In the genomic region with DNA sequence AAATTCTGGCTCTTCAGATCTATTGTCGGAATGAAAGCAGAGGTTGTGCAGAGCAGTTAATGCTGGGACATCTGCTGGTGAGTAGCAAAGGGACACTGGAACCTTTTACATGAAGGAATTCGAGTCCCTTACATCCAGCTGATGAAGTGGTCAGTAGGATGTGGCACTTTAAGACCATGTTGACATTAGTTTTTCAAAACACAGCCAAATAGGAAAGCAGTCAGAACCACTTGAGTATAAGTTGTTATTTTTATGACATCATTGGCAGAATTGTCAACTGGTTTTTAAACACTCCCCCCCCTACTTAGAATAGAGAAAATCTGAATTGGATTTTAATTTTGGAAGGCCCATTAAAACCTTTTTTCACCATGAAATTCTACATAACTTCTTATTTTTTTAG, we compare ENCODE assay signal across 1 cellular context.
TF ChIP-seq lines count a peak whose summit lies in the region.

No MANE protein-coding gene starts in this region.

TF ChIP-seq in GM23338, 12 proteins besides CTCF, POLR2A, EP300 and RAD21 (continued from another document):
- TF ChIP-seq, protein P1, sequence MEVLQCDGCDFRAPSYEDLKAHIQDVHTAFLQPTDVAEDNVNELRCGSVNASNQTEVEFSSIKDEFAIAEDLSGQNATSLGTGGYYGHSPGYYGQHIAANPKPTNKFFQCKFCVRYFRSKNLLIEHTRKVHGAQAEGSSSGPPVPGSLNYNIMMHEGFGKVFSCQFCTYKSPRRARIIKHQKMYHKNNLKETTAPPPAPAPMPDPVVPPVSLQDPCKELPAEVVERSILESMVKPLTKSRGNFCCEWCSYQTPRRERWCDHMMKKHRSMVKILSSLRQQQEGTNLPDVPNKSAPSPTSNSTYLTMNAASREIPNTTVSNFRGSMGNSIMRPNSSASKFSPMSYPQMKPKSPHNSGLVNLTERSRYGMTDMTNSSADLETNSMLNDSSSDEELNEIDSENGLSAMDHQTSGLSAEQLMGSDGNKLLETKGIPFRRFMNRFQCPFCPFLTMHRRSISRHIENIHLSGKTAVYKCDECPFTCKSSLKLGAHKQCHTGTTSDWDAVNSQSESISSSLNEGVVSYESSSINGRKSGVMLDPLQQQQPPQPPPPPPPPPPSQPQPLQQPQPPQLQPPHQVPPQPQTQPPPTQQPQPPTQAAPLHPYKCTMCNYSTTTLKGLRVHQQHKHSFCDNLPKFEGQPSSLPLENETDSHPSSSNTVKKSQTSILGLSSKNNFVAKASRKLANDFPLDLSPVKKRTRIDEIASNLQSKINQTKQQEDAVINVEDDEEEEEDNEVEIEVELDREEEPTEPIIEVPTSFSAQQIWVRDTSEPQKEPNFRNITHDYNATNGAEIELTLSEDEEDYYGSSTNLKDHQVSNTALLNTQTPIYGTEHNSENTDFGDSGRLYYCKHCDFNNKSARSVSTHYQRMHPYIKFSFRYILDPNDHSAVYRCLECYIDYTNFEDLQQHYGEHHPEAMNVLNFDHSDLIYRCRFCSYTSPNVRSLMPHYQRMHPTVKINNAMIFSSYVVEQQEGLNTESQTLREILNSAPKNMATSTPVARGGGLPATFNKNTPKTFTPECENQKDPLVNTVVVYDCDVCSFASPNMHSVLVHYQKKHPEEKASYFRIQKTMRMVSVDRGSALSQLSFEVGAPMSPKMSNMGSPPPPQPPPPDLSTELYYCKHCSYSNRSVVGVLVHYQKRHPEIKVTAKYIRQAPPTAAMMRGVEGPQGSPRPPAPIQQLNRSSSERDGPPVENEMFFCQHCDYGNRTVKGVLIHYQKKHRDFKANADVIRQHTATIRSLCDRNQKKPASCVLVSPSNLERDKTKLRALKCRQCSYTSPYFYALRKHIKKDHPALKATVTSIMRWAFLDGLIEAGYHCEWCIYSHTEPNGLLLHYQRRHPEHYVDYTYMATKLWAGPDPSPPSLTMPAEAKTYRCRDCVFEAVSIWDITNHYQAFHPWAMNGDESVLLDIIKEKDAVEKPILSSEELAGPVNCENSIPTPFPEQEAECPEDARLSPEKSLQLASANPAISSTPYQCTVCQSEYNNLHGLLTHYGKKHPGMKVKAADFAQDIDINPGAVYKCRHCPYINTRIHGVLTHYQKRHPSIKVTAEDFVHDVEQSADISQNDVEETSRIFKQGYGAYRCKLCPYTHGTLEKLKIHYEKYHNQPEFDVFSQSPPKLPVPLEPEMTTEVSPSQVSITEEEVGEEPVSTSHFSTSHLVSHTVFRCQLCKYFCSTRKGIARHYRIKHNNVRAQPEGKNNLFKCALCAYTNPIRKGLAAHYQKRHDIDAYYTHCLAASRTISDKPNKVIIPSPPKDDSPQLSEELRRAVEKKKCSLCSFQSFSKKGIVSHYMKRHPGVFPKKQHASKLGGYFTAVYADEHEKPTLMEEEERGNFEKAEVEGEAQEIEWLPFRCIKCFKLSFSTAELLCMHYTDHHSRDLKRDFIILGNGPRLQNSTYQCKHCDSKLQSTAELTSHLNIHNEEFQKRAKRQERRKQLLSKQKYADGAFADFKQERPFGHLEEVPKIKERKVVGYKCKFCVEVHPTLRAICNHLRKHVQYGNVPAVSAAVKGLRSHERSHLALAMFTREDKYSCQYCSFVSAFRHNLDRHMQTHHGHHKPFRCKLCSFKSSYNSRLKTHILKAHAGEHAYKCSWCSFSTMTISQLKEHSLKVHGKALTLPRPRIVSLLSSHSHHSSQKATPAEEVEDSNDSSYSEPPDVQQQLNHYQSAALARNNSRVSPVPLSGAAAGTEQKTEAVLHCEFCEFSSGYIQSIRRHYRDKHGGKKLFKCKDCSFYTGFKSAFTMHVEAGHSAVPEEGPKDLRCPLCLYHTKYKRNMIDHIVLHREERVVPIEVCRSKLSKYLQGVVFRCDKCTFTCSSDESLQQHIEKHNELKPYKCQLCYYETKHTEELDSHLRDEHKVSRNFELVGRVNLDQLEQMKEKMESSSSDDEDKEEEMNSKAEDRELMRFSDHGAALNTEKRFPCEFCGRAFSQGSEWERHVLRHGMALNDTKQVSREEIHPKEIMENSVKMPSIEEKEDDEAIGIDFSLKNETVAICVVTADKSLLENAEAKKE (CRISPR knock-in tag; IDR thresholded peaks at IDR 0.05), result no peak
- TF ChIP-seq STAT1 (IDR thresholded peaks at IDR 0.05; ENCODE audit: unreplicated experiment) (no peak), ZNF331 (CRISPR knock-in tag; IDR thresholded peaks at IDR 0.05; ENCODE audit: low read depth) (no peak), JUNB (IDR thresholded peaks at IDR 0.05; ENCODE audit: unreplicated experiment) (no peak)
